Comparison of ENCODE assay signal across 8 cellular contexts in genomic region chr9:136328622-136329041, GRCh38. TPM values are rescaled to one million over a fixed set of nuclear protein-coding genes. Genes with fewer than 3 reads are reported as not detected.
DNase-seq lines count a peak whose midpoint lies in the region; ATAC-seq and TF ChIP-seq lines count a peak whose summit lies in the region.

No MANE protein-coding gene starts in this region.

- H3K4me1 ChIP-seq in H9 (ENCODE audit: insufficient read depth, low read length): peaks cover 4% of the 10 kb centered on the region; the same call in 1 of the 2 replicates

- peaks cover 2% of the 10 kb centered on the region for H3K79me1 ChIP-seq in H9 (ENCODE audit: insufficient read depth, low read depth, low read length, poor library complexity, severe bottlenecking)

- no peak overlapping the region for H4K91ac ChIP-seq in H9 (ENCODE audit: insufficient read length, low read depth, low read length)

- POLR2A ChIA-PET in HEK293T (lab: Yijun Ruan, JAX): interaction anchor here (2.2 kb wide), 1 partner anchor 34 kb away, joined by 8 read pairs; no protein-coding TSS in a partner anchor

- no peaks in the 10 kb centered on the region for H3K27me3 Mint-ChIP-seq in H9 (ENCODE audit: low read depth)

- H2BK20ac ChIP-seq in H9 (ENCODE audit: low read depth, low read length, poor library complexity, severe bottlenecking): no peak overlapping the region

- H3K36me3 Mint-ChIP-seq in H9 (ENCODE audit: insufficient read depth in 1 of 3, low read depth in 3 of 3): no peaks in the 10 kb centered on the region; a peak in 1 of 7 replicates
- H3K36me3 Mint-ChIP-seq in activated naive CD4-positive, alpha-beta T cell treated with anti-CD3 and anti-CD28 coated beads, Interleukin-2, amount 50 U/mL, for 72 hours: no peaks in the 10 kb centered on the region

- no peak overlapping the region for H3T11ph ChIP-seq in H9 (ENCODE audit: low read length)

- H3K23ac ChIP-seq in H9 (ENCODE audit: insufficient read length, low read depth, low read length): no peak overlapping the region

- no peak for ATAC-seq in activated naive CD4-positive, alpha-beta T cell treated with anti-CD3 and anti-CD28 coated beads, Interleukin-2, amount 50 U/mL, for 72 hours
- peak; percentile 16 for ATAC-seq in left ventricle myocardium superior

- intact Hi-C loops in left ventricle myocardium superior (cut with micrococcal nuclease): no loop called here

- H3K18ac ChIP-seq in H9 (ENCODE audit: insufficient read length, low read depth, low read length): no peak overlapping the region

- DNase-seq in H9 (no peak), left ventricle myocardium superior (peak; percentile 57), DMS153 (lab: John Stamatoyannopoulos, UW) (no peak), HEK293T (ENCODE audit: extremely low spot score) (no peak), NCI-H1436 treated with DMSO at 0.1 percent for 48 hours (lab: John Stamatoyannopoulos, UW) (no peak), NCI-H2029 (lab: John Stamatoyannopoulos, UW) (no peak)
- no peak for DNase-seq in activated naive CD4-positive, alpha-beta T cell treated with anti-CD3 and anti-CD28 coated beads, Interleukin-2, amount 50 U/mL, for 72 hours (ENCODE audit: low spot score in 2 of 2)

- H2BK120ac ChIP-seq in H9 (ENCODE audit: low read depth, low read length, poor library complexity, severe bottlenecking): no peak overlapping the region

- no peak overlapping the region for H3K4me2 ChIP-seq in H9 (ENCODE audit: insufficient read depth, insufficient read length, low read length)

- peaks cover 9 to 11% of the 10 kb centered on the region in 2 experiments for H3K4me1 Mint-ChIP-seq in H9

- no peaks in the 10 kb centered on the region for H3K23me2 ChIP-seq in H9 (ENCODE audit: insufficient read length, low read depth, low read length, poor library complexity, severe bottlenecking)

- H3K27me3 ChIP-seq in H9 (ENCODE audit: insufficient read depth, low read length): no peaks in the 10 kb centered on the region

- no peak overlapping the region for H3K14ac ChIP-seq in H9 (ENCODE audit: insufficient read depth, low read length)

- H4K20me1 ChIP-seq in H9 (ENCODE audit: control insufficient read depth, insufficient read depth, insufficient read length): no peaks in the 10 kb centered on the region

- no peak overlapping the region for H2BK5ac ChIP-seq in H9 (ENCODE audit: insufficient read length, low read length)

- no peak overlapping the region for H2BK12ac ChIP-seq in H9 (ENCODE audit: insufficient read length, low read depth, low read length)

- CTCF ChIA-PET in HEK293T (lab: Yijun Ruan, JAX): interaction anchor here (1.2 kb wide), 1 partner anchor 9 kb away, joined by 3 read pairs; no protein-coding TSS in a partner anchor

- TF ChIP-seq CTCF in H9 (conservative IDR thresholded peaks at IDR 0.05): no peak

- WGBS in H9 (ENCODE audit: extremely low coverage, insufficient read length, low lambda C conversion rate): no CpG with 5 or more reads among the region's 15 CpGs

- H3K27ac ChIP-seq in H9 (ENCODE audit: insufficient read length, low read depth, low read length) (no peak overlapping the region), skin epidermis (peak overlapping the region in 17 of 21 experiments; percentile 33 to 87 (median 77))

- no peak overlapping the region for H3K9ac ChIP-seq in H9 (ENCODE audit: extremely low read depth, insufficient read length, low read length)

- no peak overlapping the region for H3K56ac ChIP-seq in H9 (ENCODE audit: insufficient read length, low read depth, low read length)

- no peak overlapping the region for H2BK15ac ChIP-seq in H9 (ENCODE audit: low read depth, low read length)

- H3K4ac ChIP-seq in H9 (ENCODE audit: low read depth, low read length): no peak overlapping the region

- H3K9me3 Mint-ChIP-seq in H9: no peaks in the 10 kb centered on the region
- H3K9me3 Mint-ChIP-seq in activated naive CD4-positive, alpha-beta T cell treated with anti-CD3 and anti-CD28 coated beads, Interleukin-2, amount 50 U/mL, for 72 hours: no peaks in the 10 kb centered on the region

- H4K8ac ChIP-seq in H9 (replicated peaks; ENCODE audit: insufficient read length, low read depth, low read length): no peak overlapping the region

- peak overlapping the region; percentile 46 to 59 (median 54) for H3K4me3 ChIP-seq in skin epidermis

- H2AK5ac ChIP-seq in H9 (ENCODE audit: insufficient read length, low read length): no peak overlapping the region

- H3K27ac Mint-ChIP-seq in H9: peak overlapping the region in 1 of 3 experiments; percentile 18; a peak in 1 of 7 replicates
- peak overlapping the region; percentile 40 to 89 for H3K27ac Mint-ChIP-seq in activated naive CD4-positive, alpha-beta T cell treated with anti-CD3 and anti-CD28 coated beads, Interleukin-2, amount 50 U/mL, for 72 hours

- H2AFZ ChIP-seq in H9 (ENCODE audit: low read length): no peak overlapping the region

- peak overlapping the region; percentile 52 to 66; a peak in 4 of 5 replicates for H3K4me3 Mint-ChIP-seq in H9

- peaks cover 2% of the 10 kb centered on the region; the same call in 1 of the 2 replicates for H3K79me2 ChIP-seq in H9 (ENCODE audit: insufficient read depth, low read length)

- no peaks in the 10 kb centered on the region for H3K9me3 ChIP-seq in H9 (ENCODE audit: control insufficient read depth, low read depth, low read length)

- H4K5ac ChIP-seq in H9 (ENCODE audit: insufficient read length, low read depth, low read length): no peak overlapping the region

TF ChIP-seq in HEK293T, 16 proteins besides CTCF, POLR2A, EP300 and RAD21:
- no peak for TF ChIP-seq TARDBP (IDR thresholded peaks at IDR 0.05)
- no peak for TF ChIP-seq SUZ12 (IDR thresholded peaks at IDR 0.05)
- no peak for TF ChIP-seq ZNF384 (IDR thresholded peaks at IDR 0.05)

RNA-seq across cellular contexts. Expression of gene GPSM1, which starts 1.3 kb away (rescaled TPM):
- total RNA-seq in H9 (2021): 22.1 and 24.7 TPM in 2 replicates
- 10 to 100 TPM in 1 of 2 donors, 1 to 10 TPM in 1; 8.5 to 12.3 TPM for total RNA-seq in activated naive CD4-positive, alpha-beta T cell treated with anti-CD3 and anti-CD28 coated beads, Interleukin-2, amount 50 U/mL, for 72 hours
- total RNA-seq in left ventricle myocardium superior: 61.7 TPM

RNA-seq across cellular contexts. Expression of gene CCDC187, which starts 24.7 kb away (rescaled TPM):
- 0.07 and 0.09 TPM in 2 replicates for total RNA-seq in H9 (2021)
- total RNA-seq in activated naive CD4-positive, alpha-beta T cell treated with anti-CD3 and anti-CD28 coated beads, Interleukin-2, amount 50 U/mL, for 72 hours: under 1 TPM in 1 of 2 donors, not detected in 1; 0.02 TPM
- not detected for total RNA-seq in left ventricle myocardium superior

RNA-seq across cellular contexts. Expression of gene DNLZ, which starts 34.9 kb away (rescaled TPM):
- total RNA-seq in H9 (2021) (22.3 and 24.8 TPM in 2 replicates), left ventricle myocardium superior (40.2 TPM)
- total RNA-seq in activated naive CD4-positive, alpha-beta T cell treated with anti-CD3 and anti-CD28 coated beads, Interleukin-2, amount 50 U/mL, for 72 hours: 10 to 100 TPM; 10.6 to 15.6 TPM

RNA-seq across cellular contexts. Expression of gene CARD9, which starts 44.8 kb away (rescaled TPM):
- total RNA-seq in H9 (2021) (5.5 and 5.6 TPM in 2 replicates), left ventricle myocardium superior (0.79 TPM)
- total RNA-seq in activated naive CD4-positive, alpha-beta T cell treated with anti-CD3 and anti-CD28 coated beads, Interleukin-2, amount 50 U/mL, for 72 hours: 1 to 10 TPM; 1.3 to 1.7 TPM
